Comparison of ENCODE assay signal across 25 cellular contexts in the genomic region with DNA sequence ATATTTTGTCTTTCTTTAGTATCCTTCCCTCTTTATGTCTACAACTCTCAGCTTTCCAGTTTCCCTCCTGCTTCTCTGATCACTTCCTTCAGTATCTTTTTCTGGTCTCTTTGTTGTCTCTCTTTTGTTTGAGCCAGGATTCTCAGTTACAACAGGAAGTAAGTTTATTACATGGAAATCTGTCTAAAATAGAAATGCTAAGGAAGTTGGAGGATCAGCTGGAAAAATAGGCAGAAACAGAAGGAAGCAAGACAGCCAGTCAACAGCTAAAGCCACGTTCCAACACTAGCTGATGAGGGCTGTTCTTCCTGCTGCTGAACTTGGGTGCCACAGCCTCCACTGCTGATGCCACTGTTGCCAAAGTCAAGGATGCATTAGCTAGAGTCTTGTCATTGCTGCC. TPM values are rescaled to one million over a fixed set of nuclear protein-coding genes. Genes with fewer than 3 reads are reported as not detected.
A peak's percentile ranks its signal among the peaks of the same experiment; 100 is the strongest.
DNase-seq lines count a peak whose midpoint lies in the region; ATAC-seq, FAIRE-seq and TF ChIP-seq lines count a peak whose summit lies in the region.
"Had no signal": no experiment of that assay in that cellular context is flagged by ENCODE, and none has a peak within 500 bp of the region (broad histone marks: within the 10 kb centered on the region; RNA-seq: fewer than 3 reads in every experiment).

No MANE protein-coding gene starts in this region.

- peak overlapping the region; percentile 83 for H3K4me3 Mint-ChIP-seq in endothelial cell (ENCODE audit: unreplicated experiment)
- H3K4me3 Mint-ChIP-seq: IgD-negative memory B cell had no signal

- no peaks in the 10 kb centered on the region for H3K9me3 Mint-ChIP-seq in endothelial cell (ENCODE audit: unreplicated experiment)
- H3K9me3 Mint-ChIP-seq: IgD-negative memory B cell had no signal

- TF ChIP-seq POLR2A in GM12892 (IDR thresholded peaks at IDR 0.05; ENCODE audit: low read depth, low read length), result no peak

- DNase-seq in GM12892 (ENCODE audit: insufficient read length), result no peak
- DNase-seq in M059J (ENCODE audit: low read depth), result peak; percentile 5
- DNase-seq in endothelial cell (ENCODE audit: low spot score), result no peak
- peak; percentile 5 for DNase-seq in left kidney (ENCODE audit: low read depth, low spot score)
- no peak for DNase-seq in hepatic stellate cell (ENCODE audit: low spot score)
- no peak for DNase-seq in substantia nigra (lab: John Stamatoyannopoulos, UW)
- DNase-seq: BE2C, GF-D8, HCEC 1CT, MV-4-11, NCI-H1694, NCI-H2081, NCI-H2171, NCI-H345, NCI-H524 treated with DMSO at 0.1 percent for 48 hours, NCI-H82, SHP77 had no signal

- peaks cover 30% of the 10 kb centered on the region for H3K4me1 Mint-ChIP-seq in endothelial cell (ENCODE audit: unreplicated experiment)
- H3K4me1 Mint-ChIP-seq: IgD-negative memory B cell had no signal

- TF ChIP-seq CTCF in endothelial cell (IDR thresholded peaks at IDR 0.05; ENCODE audit: unreplicated experiment), result no peak

- peak; percentile 5 for FAIRE-seq in GM12892 (lab: Jason Lieb, UNC)
- FAIRE-seq: A549 had no signal

- no peak overlapping the region for H3K27ac ChIP-seq in substantia nigra (ENCODE audit: low read depth, low read length, poor library complexity, severe bottlenecking)
- H3K27ac ChIP-seq: A549, SK-N-MC had no signal

- H3K36me3 Mint-ChIP-seq in endothelial cell (ENCODE audit: low read depth, unreplicated experiment), result no peaks in the 10 kb centered on the region
- H3K36me3 Mint-ChIP-seq: IgD-negative memory B cell had no signal

- peaks cover 3% of the 10 kb centered on the region for H3K27me3 Mint-ChIP-seq in endothelial cell (ENCODE audit: unreplicated experiment)

- H3K27ac Mint-ChIP-seq in endothelial cell (ENCODE audit: unreplicated experiment), result peak overlapping the region; percentile 98
- H3K27ac Mint-ChIP-seq: IgD-negative memory B cell had no signal

- no peak for ATAC-seq in GM18867 (IDR thresholded peaks at IDR 0.05; ENCODE audit: unreplicated experiment)
- no peak for ATAC-seq in GM21529 (IDR thresholded peaks at IDR 0.05; ENCODE audit: unreplicated experiment)
- ATAC-seq: A549 had no signal

RNA-seq across cellular contexts. Expression of a gene that starts 27.6 kb away (rescaled TPM):
- polyA plus RNA-seq in GM12892 (2012; ENCODE audit: missing spikeins), result not detected
- total RNA-seq in M059J (2014; rRNA removed; shearing (Covaris generic)), result not detected in 2 replicates
- total RNA-seq in endothelial cell (ENCODE audit: unreplicated experiment), result not detected
- total RNA-seq: HT1080, OCI-LY7, RPMI7951 had no signal
- polyA plus RNA-seq: A549, IgD-negative memory B cell had no signal

RNA-seq across cellular contexts. Expression of a gene that starts 43.7 kb away (rescaled TPM):
- polyA plus RNA-seq in GM12892 (2012; ENCODE audit: missing spikeins), result not detected
- total RNA-seq in M059J (2014; rRNA removed; shearing (Covaris generic)), result not detected in 2 replicates
- total RNA-seq in endothelial cell (ENCODE audit: unreplicated experiment), result not detected
- total RNA-seq: HT1080, OCI-LY7, RPMI7951 had no signal
- polyA plus RNA-seq: A549, IgD-negative memory B cell had no signal

Comparison
In these comparisons a context has a peak if more than half of its experiments do, and no peak if none do; other contexts are left out.
1. DNase-seq: peak in M059J (single experiment) and left kidney (single experiment); none in GM12892 (single experiment), endothelial cell (single experiment), hepatic stellate cell (single experiment) and substantia nigra (0 of 49).